ENCODE assay signal across 9 cellular contexts in the genomic region with DNA sequence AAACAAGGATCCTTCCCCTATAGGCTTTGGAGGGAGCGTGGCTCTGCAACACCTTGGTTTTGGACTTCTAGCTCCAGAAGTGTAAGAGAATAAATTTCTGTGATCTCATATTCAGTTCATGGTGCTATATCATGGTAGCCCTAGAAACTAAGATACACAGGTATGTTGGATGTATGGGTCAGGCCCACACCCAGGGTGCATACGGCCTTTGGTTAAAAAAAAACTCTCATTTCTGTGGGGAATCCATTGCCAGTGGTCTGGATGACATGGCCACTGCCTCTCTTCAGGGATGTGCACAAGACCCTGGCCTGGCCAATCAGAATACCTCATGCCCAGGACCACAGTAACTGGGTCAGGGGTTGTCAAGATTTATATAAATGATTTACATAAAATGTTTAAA. TPM values are rescaled to one million over a fixed set of nuclear protein-coding genes. Genes with fewer than 3 reads are reported as not detected.
"Had no signal": no experiment of that assay in that cellular context is flagged by ENCODE, and none has a peak within 500 bp of the region (broad histone marks: within the 10 kb centered on the region; RNA-seq: fewer than 3 reads in every experiment).

No MANE protein-coding gene starts in this region.

- H3K9me3 Mint-ChIP-seq: GM23338, H9, HFFc6 had no signal

- H3K9me3 ChIP-seq: HAP-1 had no signal

- ATAC-seq: GM23338, HCT116 had no signal

- H3K4me3 ChIP-seq: GM23248, GM23338, HAP-1 had no signal

- H3K36me3 ChIP-seq: HAP-1 had no signal

- H3K27ac Mint-ChIP-seq: GM23338, H9, HFFc6 had no signal

- H3K4me3 Mint-ChIP-seq: GM23338, H9, HFFc6 had no signal

- H3K27ac ChIP-seq: GM23248 had no signal

- DNase-seq: GM23248, GOT3, H7, H9, HCEC 1CT, HFFc6 had no signal

RNA-seq across cellular contexts. Expression of gene CD34, which starts 56.8 kb away (rescaled TPM):
- total RNA-seq: GM23248, H7 had no signal
